In genomic region chr3:134459506-134460041, GRCh38 we compare ENCODE assay signal across 20 cellular contexts.
"Had no signal": no experiment of that assay in that cellular context is flagged by ENCODE, and none has a peak within 500 bp of the region (broad histone marks: within the 10 kb centered on the region; RNA-seq: fewer than 3 reads in every experiment).

No MANE protein-coding gene starts in this region.

- H3K9me3 ChIP-seq: adrenal gland, right lobe of liver, tibial artery had no signal

- H3K27ac Mint-ChIP-seq: activated naive CD8-positive, alpha-beta T cell; activated T-helper 2 cell treated with anti-CD3 and anti-CD28 coated beads, Interferon-gamma antibody, Interleukin-2, Interleukin-4, amounts not matched to agents 10 μg/mL and 5 μg/mL and 100 μg/mL, durations not matched to agents 14 hours and 24 hours and 36 hours; natural killer cell treated with Interleukin-12 subunit alpha and Interleukin-12 subunit beta and Interleukin-15 and Interleukin-18, amount 100 ng/mL, for 72 hours; stimulated activated effector memory CD8-positive, alpha-beta T cell treated with anti-CD3 and anti-CD28 coated beads, Interleukin-12 subunit alpha, Interleukin-12 subunit beta, amount 100 ng/mL, for 72 hours; stimulated activated naive CD8-positive, alpha-beta T cell treated with anti-CD3 and anti-CD28 coated beads, Interleukin-15, amount 100 ng/mL, for 72 hours had no signal

- H3K36me3 Mint-ChIP-seq: activated naive CD8-positive, alpha-beta T cell; natural killer cell treated with Interleukin-12 subunit alpha and Interleukin-12 subunit beta and Interleukin-15 and Interleukin-18, amount 100 ng/mL, for 72 hours; stimulated activated effector memory CD8-positive, alpha-beta T cell treated with anti-CD3 and anti-CD28 coated beads, Interleukin-12 subunit alpha, Interleukin-12 subunit beta, amount 100 ng/mL, for 72 hours had no signal

- H3K36me3 ChIP-seq: adrenal gland, right lobe of liver, tibial artery had no signal

- DNase-seq: activated CD4-positive, alpha-beta T cell treated with anti-CD3 and anti-CD28 coated beads, Interleukin-2, amount 50 U/mL, for 48 hours; activated CD8-positive, alpha-beta memory T cell treated with anti-CD3 and anti-CD28 coated beads, Interleukin-2, amount 50 U/mL, for 48 hours; activated naive CD4-positive, alpha-beta T cell; activated T-cell treated with anti-CD3 and anti-CD28 coated beads, Interleukin-2, amount 50 U/mL, for 4 hours; adrenal gland; cerebellar nuclear complex; cortex of kidney; foreskin melanocyte; hippocampal formation; kidney glomerular epithelial cell; right lobe of liver; stimulated activated CD4-positive, alpha-beta T cell treated with anti-CD3 and anti-CD28 coated beads, Interleukin-2, amount 100 ng/mL, for 24 hours; stimulated activated naive CD8-positive, alpha-beta T cell treated with anti-CD3 and anti-CD28 coated beads, Interleukin-15, amount 100 ng/mL, for 72 hours; tibial artery had no signal

- H3K4me3 ChIP-seq: adrenal gland, right lobe of liver, skin epidermis, tibial artery had no signal

- H3K4me1 ChIP-seq: right lobe of liver had no signal

- H3K27ac ChIP-seq: epithelial cell of prostate, right lobe of liver had no signal

- H3K4me3 Mint-ChIP-seq: activated naive CD8-positive, alpha-beta T cell; activated T-cell treated with anti-CD3 and anti-CD28 coated beads, Interleukin-2, amount 50 U/mL, for 4 hours; natural killer cell treated with Interleukin-12 subunit alpha and Interleukin-12 subunit beta and Interleukin-15 and Interleukin-18, amount 100 ng/mL, for 72 hours; stimulated activated effector memory CD8-positive, alpha-beta T cell treated with anti-CD3 and anti-CD28 coated beads, Interleukin-12 subunit alpha, Interleukin-12 subunit beta, amount 100 ng/mL, for 72 hours; stimulated activated naive CD8-positive, alpha-beta T cell treated with anti-CD3 and anti-CD28 coated beads, Interleukin-15, amount 100 ng/mL, for 72 hours had no signal

- H3K27me3 ChIP-seq: adrenal gland, right lobe of liver, tibial artery had no signal

- H3K9me3 Mint-ChIP-seq: activated T-cell treated with anti-CD3 and anti-CD28 coated beads, Interleukin-2, amount 50 U/mL, for 4 hours; activated T-helper 2 cell treated with anti-CD3 and anti-CD28 coated beads, Interferon-gamma antibody, Interleukin-2, Interleukin-4, amounts not matched to agents 10 μg/mL and 5 μg/mL and 100 μg/mL, durations not matched to agents 14 hours and 24 hours and 36 hours; natural killer cell treated with Interleukin-12 subunit alpha and Interleukin-12 subunit beta and Interleukin-15 and Interleukin-18, amount 100 ng/mL, for 72 hours; stimulated activated effector memory CD8-positive, alpha-beta T cell treated with anti-CD3 and anti-CD28 coated beads, Interleukin-12 subunit alpha, Interleukin-12 subunit beta, amount 100 ng/mL, for 72 hours; stimulated activated naive CD8-positive, alpha-beta T cell treated with anti-CD3 and anti-CD28 coated beads, Interleukin-15, amount 100 ng/mL, for 72 hours had no signal

- H3K4me1 Mint-ChIP-seq: stimulated activated effector memory CD8-positive, alpha-beta T cell treated with anti-CD3 and anti-CD28 coated beads, Interleukin-12 subunit alpha, Interleukin-12 subunit beta, amount 100 ng/mL, for 72 hours; stimulated activated naive CD8-positive, alpha-beta T cell treated with anti-CD3 and anti-CD28 coated beads, Interleukin-15, amount 100 ng/mL, for 72 hours had no signal
